In genomic region chr10:103951183-103951582, GRCh38 we compare ENCODE assay signal across 28 cellular contexts.
"Had no signal": no experiment of that assay in that cellular context is flagged by ENCODE, and none has a peak within 500 bp of the region (broad histone marks: within the 10 kb centered on the region; RNA-seq: fewer than 3 reads in every experiment).

No MANE protein-coding gene starts in this region.

- H3K9me3 Mint-ChIP-seq: activated CD4-positive, alpha-beta memory T cell treated with anti-CD3 and anti-CD28 coated beads, Interleukin-2, amount 10 ng/mL, durations not matched to agents 7 days and 5 days had no signal

- H3K36me3 ChIP-seq: SJCRH30 had no signal

- ATAC-seq: activated CD4-positive, CD25-positive, alpha-beta regulatory T cell treated with anti-CD3 and anti-CD28 coated beads, Interleukin-2, amount 50 U/mL, for 24 hours; activated CD8-positive, alpha-beta memory T cell treated with anti-CD3 and anti-CD28 coated beads, Interleukin-2, amount 10 ng/mL, durations not matched to agents 7 days and 5 days; activated naive CD8-positive, alpha-beta T cell treated with anti-CD3 and anti-CD28 coated beads, Interleukin-2, amount 50 U/mL, for 24 hours; Panc1 had no signal

- H3K4me3 Mint-ChIP-seq: activated CD4-positive, alpha-beta memory T cell treated with anti-CD3 and anti-CD28 coated beads, Interleukin-2, amount 10 ng/mL, durations not matched to agents 7 days and 5 days; activated CD8-positive, alpha-beta memory T cell treated with anti-CD3 and anti-CD28 coated beads, Interleukin-2, amount 10 ng/mL, durations not matched to agents 7 days and 5 days; activated naive CD4-positive, alpha-beta T cell treated with anti-CD3 and anti-CD28 coated beads, Interleukin-2, amount 10 ng/mL, durations not matched to agents 7 days and 5 days; activated naive CD8-positive, alpha-beta T cell; activated naive CD8-positive, alpha-beta T cell treated with anti-CD3 and anti-CD28 coated beads, Interleukin-2, amount 50 U/mL, for 24 hours had no signal

- DNase-seq: activated CD4-positive, alpha-beta memory T cell treated with anti-CD3 and anti-CD28 coated beads, Interleukin-2, amount 10 ng/mL, durations not matched to agents 7 days and 5 days; activated CD4-positive, alpha-beta T cell treated with anti-CD3 and anti-CD28 coated beads for 4 hours; activated CD8-positive, alpha-beta memory T cell treated with anti-CD3 and anti-CD28 coated beads for 24 hours; activated CD8-positive, alpha-beta memory T cell treated with anti-CD3 and anti-CD28 coated beads, Interleukin-2, amount 10 ng/mL, durations not matched to agents 7 days and 5 days; activated CD8-positive, alpha-beta memory T cell treated with anti-CD3 and anti-CD28 coated beads, Interleukin-2, amount 50 U/mL, for 48 hours; activated effector memory CD4-positive, alpha-beta T cell treated with Interleukin-2 at 50 U/mL for 16 hours; activated naive CD4-positive, alpha-beta T cell treated with anti-CD3 and anti-CD28 coated beads, Interleukin-2, amount 10 ng/mL, durations not matched to agents 7 days and 5 days; activated naive CD8-positive, alpha-beta T cell treated with anti-CD3 and anti-CD28 coated beads, Interleukin-2, amount 50 U/mL, for 24 hours; activated T-cell treated with anti-CD3 and anti-CD28 coated beads, Interleukin-2, amount 50 U/mL, for 48 hours; anterior cingulate cortex; caudate nucleus; cerebellar nuclear complex; MM.1S; MV-4-11; NCI-H1092; NCI-H1436 treated with DMSO at 0.1 percent for 48 hours; NCI-H1694 treated with DMSO at 0.1 percent for 48 hours; NCI-H524 treated with DMSO at 0.1 percent for 48 hours; OCI-M1; SHP77; T1000 had no signal

- H3K36me3 Mint-ChIP-seq: activated naive CD4-positive, alpha-beta T cell treated with anti-CD3 and anti-CD28 coated beads, Interleukin-2, amount 10 ng/mL, durations not matched to agents 7 days and 5 days; brain had no signal

- H3K27ac ChIP-seq: KMS-11, SJCRH30, SK-N-MC had no signal

- H3K4me2 ChIP-seq: KMS-11 had no signal

- H3K4me3 ChIP-seq: SJCRH30, SK-N-MC had no signal

- H3K27me3 Mint-ChIP-seq: activated naive CD8-positive, alpha-beta T cell; activated naive CD8-positive, alpha-beta T cell treated with anti-CD3 and anti-CD28 coated beads, Interleukin-2, amount 50 U/mL, for 24 hours had no signal

- H3K27ac Mint-ChIP-seq: activated CD4-positive, alpha-beta memory T cell treated with anti-CD3 and anti-CD28 coated beads, Interleukin-2, amount 10 ng/mL, durations not matched to agents 7 days and 5 days; activated CD8-positive, alpha-beta memory T cell treated with anti-CD3 and anti-CD28 coated beads, Interleukin-2, amount 10 ng/mL, durations not matched to agents 7 days and 5 days; activated naive CD4-positive, alpha-beta T cell treated with anti-CD3 and anti-CD28 coated beads, Interleukin-2, amount 10 ng/mL, durations not matched to agents 7 days and 5 days; activated naive CD8-positive, alpha-beta T cell; activated naive CD8-positive, alpha-beta T cell treated with anti-CD3 and anti-CD28 coated beads, Interleukin-2, amount 50 U/mL, for 24 hours had no signal
